Comparison of ENCODE assay signal across 20 cellular contexts in the genomic region with DNA sequence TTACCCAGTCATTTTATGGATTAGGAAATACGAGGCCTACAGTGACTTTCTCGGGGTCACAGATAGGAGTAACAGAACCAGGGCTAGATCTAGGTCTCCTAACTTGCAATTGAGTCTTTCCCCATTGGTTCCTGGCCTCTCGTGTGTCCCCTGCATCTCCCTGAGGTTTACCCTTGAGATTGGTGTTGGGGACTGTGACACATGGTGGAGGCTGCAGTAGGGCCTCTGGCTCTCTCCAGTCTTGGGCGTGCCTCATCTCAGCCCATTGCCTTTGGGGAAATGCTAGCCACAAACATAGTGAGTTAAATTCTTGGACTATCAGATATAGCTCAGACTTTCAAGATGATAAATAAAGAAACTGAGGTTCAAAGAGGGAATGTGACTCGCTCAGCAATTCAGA.
A peak's percentile ranks its signal among the peaks of the same experiment; 100 is the strongest.
DNase-seq lines count a peak whose midpoint lies in the region; ATAC-seq and TF ChIP-seq lines count a peak whose summit lies in the region.
"Had no signal": no experiment of that assay in that cellular context is flagged by ENCODE, and none has a peak within 500 bp of the region (broad histone marks: within the 10 kb centered on the region; RNA-seq: fewer than 3 reads in every experiment).

No MANE protein-coding gene starts in this region.

- H3K27ac ChIP-seq in OCI-LY3 (ENCODE audit: low read length) (peak overlapping the region; percentile 84), lower lobe of right lung (no peak overlapping the region), left lung (no peak overlapping the region)
- H3K27ac ChIP-seq: cardiac muscle cell, PC-9, right atrium auricular region, SJSA1 had no signal

- H3K27me3 ChIP-seq in OCI-LY3 (ENCODE audit: low read depth, low read length) (0 out of 2 replicates have a peak, but pooled peaks cover 3% of the 10 kb centered on the region), lower lobe of right lung (ENCODE audit: low read depth) (no peaks in the 10 kb centered on the region), left lung (no peaks in the 10 kb centered on the region)
- H3K27me3 ChIP-seq: cardiac muscle cell, right atrium auricular region, SJSA1 had no signal

- H3K9me3 ChIP-seq in OCI-LY3 (ENCODE audit: insufficient read depth, low read length) = peaks cover 9% of the 10 kb centered on the region; the same call in 1 of the 2 replicates
- no peaks in the 10 kb centered on the region for H3K9me3 ChIP-seq in lower lobe of right lung
- no peaks in the 10 kb centered on the region for H3K9me3 ChIP-seq in left lung
- H3K9me3 ChIP-seq: right atrium auricular region, SJSA1 had no signal

- H3K79me2 ChIP-seq in OCI-LY3 (ENCODE audit: low read length) = no peaks in the 10 kb centered on the region

- peaks cover 92% of the 10 kb centered on the region for H3K4me1 ChIP-seq in OCI-LY3 (ENCODE audit: low read length)
- peaks cover 27% of the 10 kb centered on the region for H3K4me1 ChIP-seq in lower lobe of right lung
- peaks cover 6 to 44% of the 10 kb centered on the region in 2 donors for H3K4me1 ChIP-seq in left lung
- H3K4me1 ChIP-seq: right atrium auricular region had no signal

- no peak overlapping the region for H2AFZ ChIP-seq in OCI-LY3 (ENCODE audit: low read depth, low read length)
- H2AFZ ChIP-seq: PC-9 had no signal

- peaks cover 32% of the 10 kb centered on the region for H3K27me3 Mint-ChIP-seq in activated T-cell treated with anti-CD3 and anti-CD28 coated beads, Interleukin-2, amount 50 U/mL, for 24 hours
- no peaks in the 10 kb centered on the region for H3K27me3 Mint-ChIP-seq in activated naive CD8-positive, alpha-beta T cell treated with anti-CD3 and anti-CD28 coated beads for 36 hours
- H3K27me3 Mint-ChIP-seq: naive B cell had no signal

- DNase-seq in activated T-cell treated with anti-CD3 and anti-CD28 coated beads, Interleukin-2, amount 50 U/mL, for 24 hours = no peak
- DNase-seq in activated T-cell treated with anti-CD3 and anti-CD28 coated beads, Interleukin-2, amount 50 U/mL, for 1 hour = no peak
- peak; percentile 18 for DNase-seq in activated naive CD8-positive, alpha-beta T cell treated with anti-CD3 and anti-CD28 coated beads for 36 hours
- DNase-seq in stimulated activated effector memory CD8-positive, alpha-beta T cell treated with anti-CD3 and anti-CD28 coated beads, Interleukin-12 subunit alpha, Interleukin-12 subunit beta, amount 100 ng/mL, for 72 hours (ENCODE audit: low spot score in 2 of 2) = no peak
- no peak for DNase-seq in lower lobe of right lung
- no peak for DNase-seq in left lung
- DNase-seq: activated gamma-delta T cell treated with Interleukin-2 at 50 U/mL for 16 hours, cortex of kidney, naive B cell, NCI-H1092 treated with DMSO at 0.1 percent for 48 hours, NCI-H2029 treated with DMSO at 0.1 percent for 48 hours, NCI-H345, PC-9 had no signal

- H3K36me3 ChIP-seq in OCI-LY3 (replicated peaks; ENCODE audit: low read depth, low read length) (peaks cover 10% of the 10 kb centered on the region), lower lobe of right lung (no peaks in the 10 kb centered on the region), left lung (no peaks in the 10 kb centered on the region)
- H3K36me3 ChIP-seq: cardiac muscle cell, right atrium auricular region, SJSA1 had no signal

- ATAC-seq in stimulated activated effector memory CD8-positive, alpha-beta T cell treated with anti-CD3 and anti-CD28 coated beads, Interleukin-12 subunit alpha, Interleukin-12 subunit beta, amount 100 ng/mL, for 72 hours = peak; percentile 66
- ATAC-seq in lower lobe of right lung (no peak), left lung (no peak), GM19328 (IDR thresholded peaks at IDR 0.05; ENCODE audit: unreplicated experiment) (no peak)
- ATAC-seq: HepG2 had no signal

- peak overlapping the region; percentile 65 for H3K4me2 ChIP-seq in OCI-LY3 (ENCODE audit: low read length)
- H3K4me2 ChIP-seq: PC-9 had no signal

- no peaks in the 10 kb centered on the region for H4K20me1 ChIP-seq in OCI-LY3 (ENCODE audit: insufficient read depth, low read length)

- intact Hi-C loops in lower lobe of right lung (cut with DNase I) = no loop called here
- intact Hi-C loops in left lung (cut with DNase I) = no loop called here

- peak overlapping the region; percentile 47; the same call in 1 of the 2 replicates for H3K9ac ChIP-seq in OCI-LY3 (ENCODE audit: low read length)

- TF ChIP-seq CTCF in OCI-LY3 (IDR thresholded peaks at IDR 0.05; ENCODE audit: low read depth, low read length) (no peak), lower lobe of right lung (IDR thresholded peaks at IDR 0.05) (no peak), left lung (IDR thresholded peaks at IDR 0.05) (no peak)

- peak overlapping the region; percentile 23; the same call in 1 of the 2 replicates for H3K4me3 ChIP-seq in OCI-LY3 (ENCODE audit: low read length)
- H3K4me3 ChIP-seq in lower lobe of right lung = no peak overlapping the region
- H3K4me3 ChIP-seq in left lung = no peak overlapping the region
- H3K4me3 ChIP-seq: cardiac muscle cell, PC-9, right atrium auricular region, SJSA1 had no signal

- no peak overlapping the region for H3K4me3 Mint-ChIP-seq in activated T-cell treated with anti-CD3 and anti-CD28 coated beads, Interleukin-2, amount 50 U/mL, for 24 hours
- no peak overlapping the region for H3K4me3 Mint-ChIP-seq in activated naive CD8-positive, alpha-beta T cell treated with anti-CD3 and anti-CD28 coated beads for 36 hours
- H3K4me3 Mint-ChIP-seq in stimulated activated effector memory CD8-positive, alpha-beta T cell treated with anti-CD3 and anti-CD28 coated beads, Interleukin-12 subunit alpha, Interleukin-12 subunit beta, amount 100 ng/mL, for 72 hours = peak overlapping the region; percentile 44
- H3K4me3 Mint-ChIP-seq: memory B cell, naive B cell had no signal

- H3K9me3 Mint-ChIP-seq in activated T-cell treated with anti-CD3 and anti-CD28 coated beads, Interleukin-2, amount 50 U/mL, for 24 hours = no peaks in the 10 kb centered on the region
- peaks cover 2% of the 10 kb centered on the region for H3K9me3 Mint-ChIP-seq in activated naive CD8-positive, alpha-beta T cell treated with anti-CD3 and anti-CD28 coated beads for 36 hours
- no peaks in the 10 kb centered on the region for H3K9me3 Mint-ChIP-seq in stimulated activated effector memory CD8-positive, alpha-beta T cell treated with anti-CD3 and anti-CD28 coated beads, Interleukin-12 subunit alpha, Interleukin-12 subunit beta, amount 100 ng/mL, for 72 hours
- H3K9me3 Mint-ChIP-seq: memory B cell had no signal

- H3K4me1 Mint-ChIP-seq in activated T-cell treated with anti-CD3 and anti-CD28 coated beads, Interleukin-2, amount 50 U/mL, for 24 hours (ENCODE audit: low read depth) = peaks cover 82% of the 10 kb centered on the region
- H3K4me1 Mint-ChIP-seq in activated naive CD8-positive, alpha-beta T cell treated with anti-CD3 and anti-CD28 coated beads for 36 hours = peaks cover 46% of the 10 kb centered on the region
- peaks cover 74% of the 10 kb centered on the region for H3K4me1 Mint-ChIP-seq in stimulated activated effector memory CD8-positive, alpha-beta T cell treated with anti-CD3 and anti-CD28 coated beads, Interleukin-12 subunit alpha, Interleukin-12 subunit beta, amount 100 ng/mL, for 72 hours

- no peaks in the 10 kb centered on the region for H3K36me3 Mint-ChIP-seq in activated T-cell treated with anti-CD3 and anti-CD28 coated beads, Interleukin-2, amount 50 U/mL, for 24 hours (ENCODE audit: low read depth)
- H3K36me3 Mint-ChIP-seq in activated naive CD8-positive, alpha-beta T cell treated with anti-CD3 and anti-CD28 coated beads for 36 hours = no peaks in the 10 kb centered on the region
- H3K36me3 Mint-ChIP-seq in stimulated activated effector memory CD8-positive, alpha-beta T cell treated with anti-CD3 and anti-CD28 coated beads, Interleukin-12 subunit alpha, Interleukin-12 subunit beta, amount 100 ng/mL, for 72 hours = no peaks in the 10 kb centered on the region
- H3K36me3 Mint-ChIP-seq: memory B cell had no signal

- peak overlapping the region; percentile 53 for H3K27ac Mint-ChIP-seq in activated T-cell treated with anti-CD3 and anti-CD28 coated beads, Interleukin-2, amount 50 U/mL, for 24 hours
- H3K27ac Mint-ChIP-seq in activated naive CD8-positive, alpha-beta T cell treated with anti-CD3 and anti-CD28 coated beads for 36 hours = no peak overlapping the region
- peak overlapping the region; percentile 38 for H3K27ac Mint-ChIP-seq in stimulated activated effector memory CD8-positive, alpha-beta T cell treated with anti-CD3 and anti-CD28 coated beads, Interleukin-12 subunit alpha, Interleukin-12 subunit beta, amount 100 ng/mL, for 72 hours
- H3K27ac Mint-ChIP-seq: memory B cell, naive B cell had no signal
